Comparison of ENCODE assay signal across 19 cellular contexts in the genomic region with DNA sequence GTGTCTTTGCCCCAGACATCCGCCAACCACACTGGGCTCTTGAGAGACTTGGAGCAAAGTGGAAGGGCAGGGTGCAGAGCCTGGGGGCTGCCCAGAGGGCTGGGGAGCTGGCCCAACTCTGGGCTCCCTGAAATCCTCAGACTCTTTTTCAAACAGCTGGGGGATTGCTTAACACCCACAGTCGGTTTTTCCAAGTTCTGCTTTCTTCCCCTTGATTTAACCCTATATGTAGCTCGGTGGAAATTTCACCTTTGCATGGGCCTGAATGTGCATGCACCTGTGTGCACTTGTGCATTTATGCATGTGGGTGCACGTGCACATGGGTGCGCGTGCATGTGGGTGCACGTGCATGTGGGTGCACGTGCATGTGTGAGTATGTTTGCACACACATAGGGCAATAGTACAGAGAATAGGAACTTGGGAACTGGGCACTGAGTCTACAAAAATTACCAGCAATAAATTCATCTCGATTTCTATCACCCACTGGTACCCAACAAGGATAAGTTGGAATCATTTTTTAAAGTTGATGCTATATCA. TPM values are rescaled to one million over a fixed set of nuclear protein-coding genes. Genes with fewer than 3 reads are reported as not detected.
DNase-seq lines count a peak whose midpoint lies in the region; ATAC-seq lines count a peak whose summit lies in the region.
"Had no signal": no experiment of that assay in that cellular context is flagged by ENCODE, and none has a peak within 500 bp of the region (broad histone marks: within the 10 kb centered on the region; RNA-seq: fewer than 3 reads in every experiment).

No MANE protein-coding gene starts in this region.

- peaks cover 56% of the 10 kb centered on the region for H3K4me1 Mint-ChIP-seq in dendritic cell treated with granulocyte-macrophage colony-stimulating factor and Interleukin-4, amounts not matched to agents 40 ng/mL and 50 ng/mL, for 4 days (ENCODE audit: low read depth)
- H3K4me1 Mint-ChIP-seq in activated CD4-positive, alpha-beta memory T cell treated with anti-CD3 and anti-CD28 coated beads, Interleukin-2, amount 10 ng/mL, durations not matched to agents 7 days and 5 days, result no peaks in the 10 kb centered on the region

- POLR2A ChIA-PET in activated CD4-positive, alpha-beta memory T cell treated with anti-CD3 and anti-CD28 coated beads, Interleukin-2, amount 10 ng/mL, durations not matched to agents 7 days and 5 days (lab: Charles Lee), result no interaction called here

- in situ Hi-C loops in KBM-7 (cut with MboI; ENCODE audit: low pct_unique_long_range_greater_than_20kb, low sequenced_read_pairs), result no loop called here

- peaks cover 36% of the 10 kb centered on the region for H3K9me3 Mint-ChIP-seq in dendritic cell treated with granulocyte-macrophage colony-stimulating factor and Interleukin-4, amounts not matched to agents 40 ng/mL and 50 ng/mL, for 4 days
- peaks cover 4% of the 10 kb centered on the region for H3K9me3 Mint-ChIP-seq in activated CD4-positive, alpha-beta memory T cell treated with anti-CD3 and anti-CD28 coated beads, Interleukin-2, amount 10 ng/mL, durations not matched to agents 7 days and 5 days

- H3K27ac Mint-ChIP-seq in dendritic cell treated with granulocyte-macrophage colony-stimulating factor and Interleukin-4, amounts not matched to agents 40 ng/mL and 50 ng/mL, for 4 days, result peak overlapping the region; percentile 31
- H3K27ac Mint-ChIP-seq in activated CD4-positive, alpha-beta memory T cell treated with anti-CD3 and anti-CD28 coated beads, Interleukin-2, amount 10 ng/mL, durations not matched to agents 7 days and 5 days, result no peak overlapping the region

- peaks cover 17% of the 10 kb centered on the region for H3K36me3 Mint-ChIP-seq in dendritic cell treated with granulocyte-macrophage colony-stimulating factor and Interleukin-4, amounts not matched to agents 40 ng/mL and 50 ng/mL, for 4 days (ENCODE audit: low read depth)
- H3K36me3 Mint-ChIP-seq in activated CD4-positive, alpha-beta memory T cell treated with anti-CD3 and anti-CD28 coated beads, Interleukin-2, amount 10 ng/mL, durations not matched to agents 7 days and 5 days (ENCODE audit: low read depth), result no peaks in the 10 kb centered on the region

- intact Hi-C loops in dendritic cell treated with granulocyte-macrophage colony-stimulating factor and Interleukin-4, amounts not matched to agents 40 ng/mL and 50 ng/mL, for 4 days (cut with micrococcal nuclease), result no loop called here

- DNase-seq in AML-193 (lab: John Stamatoyannopoulos, UW) (peak; percentile 71 to 74), KBM-7 (peak; percentile 29), NOMO-1 treated with DMSO at 0.1 percent for 48 hours (lab: John Stamatoyannopoulos, UW; ENCODE audit: unreplicated experiment) (peak; percentile 48)
- no peak for DNase-seq in activated CD4-positive, alpha-beta memory T cell treated with anti-CD3 and anti-CD28 coated beads, Interleukin-2, amount 10 ng/mL, durations not matched to agents 7 days and 5 days
- DNase-seq: C1 segment of cervical spinal cord, DMS 273 treated with DMSO at 0.1 percent for 48 hours, NCI-H1105 treated with DMSO at 0.1 percent for 48 hours, NCI-H1694 treated with DMSO at 0.1 percent for 48 hours, NCI-H2107, NCI-H2227 treated with DMSO at 0.1 percent for 48 hours, NCI-H524, OCI-M1, SHP77 treated with DMSO at 0.1 percent for 48 hours, SW 1271 had no signal

- H3K27me3 Mint-ChIP-seq in dendritic cell treated with granulocyte-macrophage colony-stimulating factor and Interleukin-4, amounts not matched to agents 40 ng/mL and 50 ng/mL, for 4 days, result peaks cover 3% of the 10 kb centered on the region
- peaks cover 4% of the 10 kb centered on the region for H3K27me3 Mint-ChIP-seq in activated CD4-positive, alpha-beta memory T cell treated with anti-CD3 and anti-CD28 coated beads, Interleukin-2, amount 10 ng/mL, durations not matched to agents 7 days and 5 days

- ATAC-seq in GM21723 (IDR thresholded peaks at IDR 0.05; ENCODE audit: unreplicated experiment) (no peak), GM21825 (IDR thresholded peaks at IDR 0.05; ENCODE audit: unreplicated experiment) (no peak), HG03280 (IDR thresholded peaks at IDR 0.05; ENCODE audit: unreplicated experiment) (no peak)

- peak overlapping the region; percentile 27 for H3K4me3 Mint-ChIP-seq in dendritic cell treated with granulocyte-macrophage colony-stimulating factor and Interleukin-4, amounts not matched to agents 40 ng/mL and 50 ng/mL, for 4 days
- H3K4me3 Mint-ChIP-seq in activated CD4-positive, alpha-beta memory T cell treated with anti-CD3 and anti-CD28 coated beads, Interleukin-2, amount 10 ng/mL, durations not matched to agents 7 days and 5 days, result no peak overlapping the region

- CTCF ChIA-PET in activated CD4-positive, alpha-beta memory T cell treated with anti-CD3 and anti-CD28 coated beads, Interleukin-2, amount 10 ng/mL, durations not matched to agents 7 days and 5 days (lab: Charles Lee), result no interaction called here

RNA-seq across cellular contexts. Expression of a gene that starts 52.3 kb away (rescaled TPM):
- total RNA-seq in activated CD4-positive, alpha-beta memory T cell treated with anti-CD3 and anti-CD28 coated beads, Interleukin-2, amount 10 ng/mL, durations not matched to agents 7 days and 5 days, result not detected
- total RNA-seq: A172 had no signal
